Comparison of ENCODE assay signal across 8 cellular contexts in the genomic region with DNA sequence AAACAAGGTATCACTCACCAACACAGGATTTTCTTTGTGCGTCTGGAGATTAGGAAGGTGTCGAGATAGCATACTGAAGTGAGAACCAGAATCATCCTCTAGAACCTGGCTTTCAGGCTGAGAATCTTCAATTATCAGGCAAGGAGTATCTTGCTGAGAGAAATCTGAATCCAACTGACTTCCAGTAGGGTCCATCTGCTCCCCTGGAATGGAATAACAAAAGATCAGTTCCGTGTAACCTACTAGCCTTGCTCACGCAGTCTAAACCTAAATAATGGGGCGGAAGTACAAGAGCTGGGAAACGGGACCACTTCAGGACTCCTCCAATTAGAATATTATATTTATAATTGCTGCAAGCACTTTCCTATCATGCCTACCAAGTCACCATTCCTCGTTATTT. TPM values are rescaled to one million over a fixed set of nuclear protein-coding genes. Genes with fewer than 3 reads are reported as not detected.
A peak's percentile ranks its signal among the peaks of the same experiment; 100 is the strongest.
DNase-seq lines count a peak whose midpoint lies in the region; ATAC-seq, FAIRE-seq and TF ChIP-seq lines count a peak whose summit lies in the region.

No MANE protein-coding gene starts in this region.

- H3K4me1 Mint-ChIP-seq in HFFc6 (ENCODE audit: low read depth) (peaks cover 27% of the 10 kb centered on the region), T-helper 17 cell (peaks cover 34% of the 10 kb centered on the region), glutamatergic neuron (ENCODE audit: low read depth, unreplicated experiment) (peaks cover 24% of the 10 kb centered on the region)

- no peak for FAIRE-seq in D721Med (lab: Jason Lieb, UNC)

- H3K27me3 ChIP-seq in skeletal muscle tissue (ENCODE audit: control insufficient read depth in 3 of 3, insufficient read depth in 3 of 3, low read length in 3 of 3): no peaks in the 10 kb centered on the region

- peak overlapping the region; percentile 95 to 97 (median 96) for H3K4me3 ChIP-seq in skeletal muscle tissue (ENCODE audit: low read length in 3 of 3)

- peak overlapping the region; percentile 94 for H3K27ac Mint-ChIP-seq in HFFc6
- H3K27ac Mint-ChIP-seq in T-helper 17 cell: peak overlapping the region; percentile 99
- H3K27ac Mint-ChIP-seq in glutamatergic neuron (ENCODE audit: unreplicated experiment): peak overlapping the region; percentile 99

- peak overlapping the region; percentile 61 for H3K27ac ChIP-seq in skeletal muscle tissue (ENCODE audit: low read depth, low read length)

- ATAC-seq in T-helper 17 cell: no peak
- ATAC-seq in GM19035 (IDR thresholded peaks at IDR 0.05; ENCODE audit: unreplicated experiment): no peak

- no peak for DNase-seq in HFFc6
- DNase-seq in T-helper 17 cell: no peak
- DNase-seq in glutamatergic neuron: no peak
- DNase-seq in 8988T: no peak
- DNase-seq in D721Med (ENCODE audit: insufficient read length, low spot score): no peak
- DNase-seq in activated CD8-positive, alpha-beta memory T cell treated with anti-CD3 and anti-CD28 coated beads for 24 hours: no peak

- H3K27me3 Mint-ChIP-seq in HFFc6 (ENCODE audit: insufficient read depth) (no peaks in the 10 kb centered on the region; the same call in 1 of the 2 replicates), T-helper 17 cell (no peaks in the 10 kb centered on the region), glutamatergic neuron (ENCODE audit: unreplicated experiment) (peaks cover 13% of the 10 kb centered on the region)

- peaks cover 7 to 34% (median 15%) of the 10 kb centered on the region in 3 donors for H3K36me3 ChIP-seq in skeletal muscle tissue (ENCODE audit: control insufficient read depth in 3 of 3, insufficient read depth in 3 of 3, low read length in 3 of 3)

- H3K4me1 ChIP-seq in skeletal muscle tissue (ENCODE audit: control insufficient read depth in 3 of 3, insufficient read depth in 3 of 3, low read length in 3 of 3): peaks cover 8 to 19% (median 12%) of the 10 kb centered on the region in 3 donors

- no peak for TF ChIP-seq CTCF in HFFc6 (IDR thresholded peaks at IDR 0.05)
- no peak for TF ChIP-seq CTCF in glutamatergic neuron (IDR thresholded peaks at IDR 0.05; ENCODE audit: partially characterized antibody, unreplicated experiment)
- TF ChIP-seq CTCF in D721Med (IDR thresholded peaks at IDR 0.05; ENCODE audit: insufficient read depth, missing control alignments): no peak

- H3K9me3 Mint-ChIP-seq in HFFc6 (no peaks in the 10 kb centered on the region), glutamatergic neuron (ENCODE audit: unreplicated experiment) (peaks cover 3% of the 10 kb centered on the region)

- peak overlapping the region; percentile 72 to 80 (median 80) for H3K9ac ChIP-seq in skeletal muscle tissue (ENCODE audit: low read depth in 1 of 3, low read length in 3 of 3)

- H3K9me3 ChIP-seq in T-helper 17 cell (ENCODE audit: control insufficient read depth, low read length, poor library complexity, severe bottlenecking) (no peaks in the 10 kb centered on the region), skeletal muscle tissue (ENCODE audit: control insufficient read depth in 3 of 3, low read length in 3 of 3) (no peaks in the 10 kb centered on the region)

- peak overlapping the region; percentile 94 for H3K4me3 Mint-ChIP-seq in HFFc6
- H3K4me3 Mint-ChIP-seq in T-helper 17 cell: peak overlapping the region; percentile 99
- peak overlapping the region; percentile 90 for H3K4me3 Mint-ChIP-seq in glutamatergic neuron (ENCODE audit: unreplicated experiment)

- H3K36me3 Mint-ChIP-seq in HFFc6 (ENCODE audit: low read depth) (peaks cover 15% of the 10 kb centered on the region), T-helper 17 cell (ENCODE audit: low read depth) (peaks cover 7% of the 10 kb centered on the region), glutamatergic neuron (ENCODE audit: unreplicated experiment) (no peaks in the 10 kb centered on the region)

RNA-seq across cellular contexts. Expression of a gene that starts 0.7 kb away (rescaled TPM):
- 10 to 100 TPM; 44.7 to 49.5 (median 46.4) TPM for total RNA-seq in HFFc6 (2021; fragmentation: NEBNext Ultra II Directional; extraction: Animal tissue kit (Norgen Biotek cat#: 25700))
- 10 to 100 TPM; 48.0 to 51.6 TPM for total RNA-seq in T-helper 17 cell
- 142 TPM for total RNA-seq in glutamatergic neuron (ENCODE audit: unreplicated experiment)
- total RNA-seq in skeletal muscle tissue: 87.2 TPM

RNA-seq across cellular contexts. Expression of a gene that starts 25.1 kb away (rescaled TPM):
- 100 to 1,000 TPM; 136 to 174 (median 169) TPM for total RNA-seq in HFFc6 (2021; fragmentation: NEBNext Ultra II Directional; extraction: Animal tissue kit (Norgen Biotek cat#: 25700))
- 10 to 100 TPM in 1 of 2 donors, 1 to 10 TPM in 1; 5.3 to 16.0 TPM for total RNA-seq in T-helper 17 cell
- total RNA-seq in glutamatergic neuron (ENCODE audit: unreplicated experiment): 301 TPM
- 19.3 TPM for total RNA-seq in skeletal muscle tissue
